In the genomic region with DNA sequence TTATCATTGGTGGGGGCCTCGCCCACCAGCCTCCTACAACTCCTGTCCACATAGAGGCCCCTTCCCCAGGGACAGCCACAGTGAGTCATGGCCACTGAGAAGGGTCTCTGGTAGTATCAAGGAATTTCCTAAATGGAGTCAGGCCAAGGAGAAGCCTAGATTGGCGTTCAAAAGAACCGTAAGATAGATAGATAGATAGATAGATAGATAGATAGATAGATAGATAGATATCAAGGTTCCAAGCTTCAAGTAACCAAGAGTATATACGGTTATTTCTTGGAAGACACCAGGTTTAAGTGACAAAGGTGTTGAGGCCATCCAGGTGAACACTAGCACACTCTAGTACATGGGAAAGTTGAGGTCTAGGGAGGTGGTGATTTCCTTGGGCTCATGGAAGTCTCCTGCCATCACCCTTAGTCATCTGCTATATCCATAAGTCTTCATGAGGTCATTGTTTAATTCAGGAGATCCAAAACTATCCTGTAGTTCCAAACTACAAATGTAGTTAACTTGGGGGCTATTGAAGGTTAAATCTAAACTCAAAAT, we compare ENCODE assay signal across 1 cellular context.
TF ChIP-seq lines count a peak whose summit lies in the region.

No MANE protein-coding gene starts in this region.

TF ChIP-seq in K562, 482 proteins besides CTCF, POLR2A, EP300 and RAD21 (continued from another document):
- no peak for TF ChIP-seq HSF4 (CRISPR knock-in tag; IDR thresholded peaks at IDR 0.05; ENCODE audit: borderline replicate concordance)
- TF ChIP-seq KLF16 (IDR thresholded peaks at IDR 0.05) = no peak
- TF ChIP-seq TCFL5 (CRISPR knock-in tag; conservative IDR thresholded peaks at IDR 0.05) = no peak
